In the genomic region with DNA sequence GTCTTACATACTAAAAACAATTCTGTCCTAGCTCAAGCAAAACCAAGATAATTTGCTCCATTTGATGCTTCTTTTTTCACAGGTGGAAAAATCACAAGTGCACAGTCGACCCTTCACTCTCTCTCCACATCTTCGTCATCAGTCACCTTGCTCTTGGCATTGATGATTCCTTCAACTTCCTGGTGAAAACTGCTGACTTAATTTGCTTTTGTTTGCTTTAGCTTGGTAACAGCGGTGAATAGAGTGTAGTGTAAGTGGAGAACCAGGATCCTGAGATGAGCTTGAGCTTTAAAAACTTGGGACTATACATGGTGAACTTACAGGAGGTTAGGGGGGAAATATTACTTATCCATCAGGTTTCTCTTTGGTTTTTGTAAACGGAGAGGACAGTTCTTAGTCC, we compare ENCODE assay signal across 19 cellular contexts.
"Had no signal": no experiment of that assay in that cellular context is flagged by ENCODE, and none has a peak within 500 bp of the region (broad histone marks: within the 10 kb centered on the region; RNA-seq: fewer than 3 reads in every experiment).

No MANE protein-coding gene starts in this region.

- H3K4me3 ChIP-seq: ascending aorta, left ventricle myocardium inferior, prostate gland, spleen, tibial nerve had no signal

- H3K27me3 Mint-ChIP-seq: activated CD4-positive, alpha-beta T cell treated with anti-CD3 and anti-CD28 coated beads for 36 hours; activated CD8-positive, alpha-beta T cell treated with anti-CD3 and anti-CD28 coated beads for 36 hours; activated naive CD8-positive, alpha-beta T cell treated with anti-CD3 and anti-CD28 coated beads, Interleukin-2, amount 50 U/mL, for 24 hours; stimulated activated memory B cell treated with anti-CD40 and anti-IgM and Interleukin-4, amounts not matched to agents 10 μg/mL and 1 μg/mL and 100 μg/mL, for 72 hours had no signal

- H3K27ac Mint-ChIP-seq: activated CD4-positive, alpha-beta T cell treated with anti-CD3 and anti-CD28 coated beads for 36 hours; activated CD8-positive, alpha-beta T cell treated with anti-CD3 and anti-CD28 coated beads for 36 hours; activated naive CD8-positive, alpha-beta T cell treated with anti-CD3 and anti-CD28 coated beads, Interleukin-2, amount 50 U/mL, for 24 hours; activated T-helper 1 cell treated with anti-CD3 and anti-CD28 coated beads, Interleukin-12 subunit alpha, Interleukin-12 subunit beta, Interleukin-2, Interleukin-4 antibody, amounts not matched to agents 30 ng/mL and 10 ng/mL and 1 ng/mL, durations not matched to agents 14 hours and 24 hours and 36 hours; nephron; stimulated activated memory B cell treated with anti-CD40 and anti-IgM and Interleukin-4, amounts not matched to agents 10 μg/mL and 1 μg/mL and 100 μg/mL, for 72 hours had no signal

- DNase-seq: activated CD4-positive, alpha-beta T cell treated with anti-CD3 and anti-CD28 coated beads for 36 hours; activated CD8-positive, alpha-beta memory T cell treated with anti-CD3 and anti-CD28 coated beads, Interleukin-2, amount 50 U/mL, for 48 hours; activated CD8-positive, alpha-beta T cell treated with anti-CD3 and anti-CD28 coated beads for 36 hours; activated naive CD4-positive, alpha-beta T cell treated with Interleukin-2 at 50 U/mL for 16 hours; activated naive CD8-positive, alpha-beta T cell treated with anti-CD3 and anti-CD28 coated beads, Interleukin-2, amount 50 U/mL, for 24 hours; foreskin keratinocyte; head of caudate nucleus; left ventricle myocardium inferior; mesendoderm; spleen; stimulated activated CD4-positive, alpha-beta T cell treated with anti-CD3 and anti-CD28 coated beads, Interleukin-1b, Interleukin-23, amount 100 ng/mL, for 48 hours; T1000 had no signal

- H3K9me3 ChIP-seq: prostate gland had no signal

- H3K36me3 ChIP-seq: ascending aorta, left ventricle myocardium inferior, prostate gland, spleen, tibial nerve had no signal

- ATAC-seq: activated CD4-positive, alpha-beta T cell treated with anti-CD3 and anti-CD28 coated beads for 36 hours; activated CD8-positive, alpha-beta T cell treated with anti-CD3 and anti-CD28 coated beads for 36 hours; activated naive CD8-positive, alpha-beta T cell treated with anti-CD3 and anti-CD28 coated beads, Interleukin-2, amount 50 U/mL, for 24 hours; foreskin keratinocyte; sciatic nerve; stimulated activated memory B cell treated with anti-CD40 and anti-IgM and Interleukin-4, amounts not matched to agents 10 μg/mL and 1 μg/mL and 100 μg/mL, for 72 hours had no signal

- H3K9me3 Mint-ChIP-seq: nephron had no signal

- H3K27ac ChIP-seq: ascending aorta, foreskin keratinocyte, left ventricle myocardium inferior, prostate gland, spleen, tibial nerve had no signal

- H3K36me3 Mint-ChIP-seq: stimulated activated memory B cell treated with anti-CD40 and anti-IgM and Interleukin-4, amounts not matched to agents 10 μg/mL and 1 μg/mL and 100 μg/mL, for 72 hours had no signal

- H3K4me1 Mint-ChIP-seq: activated CD4-positive, alpha-beta T cell treated with anti-CD3 and anti-CD28 coated beads for 36 hours; activated naive CD8-positive, alpha-beta T cell treated with anti-CD3 and anti-CD28 coated beads, Interleukin-2, amount 50 U/mL, for 24 hours; nephron; stimulated activated memory B cell treated with anti-CD40 and anti-IgM and Interleukin-4, amounts not matched to agents 10 μg/mL and 1 μg/mL and 100 μg/mL, for 72 hours had no signal

- H3K4me1 ChIP-seq: ascending aorta, left ventricle myocardium inferior, prostate gland, spleen, tibial nerve had no signal

- H3K27me3 ChIP-seq: ascending aorta, foreskin keratinocyte, spleen, tibial nerve had no signal

- H3K4me3 Mint-ChIP-seq: activated CD4-positive, alpha-beta T cell treated with anti-CD3 and anti-CD28 coated beads for 36 hours; activated CD8-positive, alpha-beta T cell treated with anti-CD3 and anti-CD28 coated beads for 36 hours; activated naive CD8-positive, alpha-beta T cell treated with anti-CD3 and anti-CD28 coated beads, Interleukin-2, amount 50 U/mL, for 24 hours; activated T-helper 1 cell treated with anti-CD3 and anti-CD28 coated beads, Interleukin-12 subunit alpha, Interleukin-12 subunit beta, Interleukin-2, Interleukin-4 antibody, amounts not matched to agents 30 ng/mL and 10 ng/mL and 1 ng/mL, durations not matched to agents 14 hours and 24 hours and 36 hours; nephron; stimulated activated memory B cell treated with anti-CD40 and anti-IgM and Interleukin-4, amounts not matched to agents 10 μg/mL and 1 μg/mL and 100 μg/mL, for 72 hours had no signal
